In genomic region chr10:43136995-43137700, GRCh38 we compare ENCODE assay signal across 8 cellular contexts. TPM values are rescaled to one million over a fixed set of nuclear protein-coding genes. Genes with fewer than 3 reads are reported as not detected.
DNase-seq lines count a peak whose midpoint lies in the region; ATAC-seq and TF ChIP-seq lines count a peak whose summit lies in the region.

No MANE protein-coding gene starts in this region.

- no peaks in the 10 kb centered on the region for H3K4me1 ChIP-seq in SJCRH30

- no peaks in the 10 kb centered on the region for H3K36me3 ChIP-seq in SJCRH30

- CTCF ChIA-PET in GM10248 (lab: Yijun Ruan, JAX): no interaction called here

- POLR2A ChIA-PET in GM10248 (lab: Yijun Ruan, JAX): interaction anchor here (1.1 kb wide), 1 partner anchor 26 kb away, joined by 3 read pairs; no protein-coding TSS in a partner anchor

- TF ChIP-seq CTCF in retinal pigment epithelial cell (conservative IDR thresholded peaks at IDR 0.05; ENCODE audit: low read depth, low read length) (no peak), GM10248 (IDR thresholded peaks at IDR 0.05; ENCODE audit: control extremely low read depth, extremely low read depth, low read depth, missing control alignments) (no peak)

- no peak for ATAC-seq in HG02840 (IDR thresholded peaks at IDR 0.05; ENCODE audit: low FRiP score, unreplicated experiment)

- no peaks in the 10 kb centered on the region for H3K9me3 ChIP-seq in SJCRH30 (replicated peaks)

- H3K27me3 ChIP-seq in SJCRH30: no peaks in the 10 kb centered on the region

- H3K4me3 ChIP-seq in SJCRH30 (peak overlapping the region; percentile 96), retinal pigment epithelial cell (ENCODE audit: low read length) (peak overlapping the region; percentile 73)

- DNase-seq in EL: peak; percentile 43
- no peak for DNase-seq in SJCRH30
- DNase-seq in fibroblast of gingiva (ENCODE audit: low read depth): peak; percentile 62
- DNase-seq in retinal pigment epithelial cell (ENCODE audit: low read depth): no peak
- no peak for DNase-seq in putamen (ENCODE audit: low spot score)
- no peak for DNase-seq in GM10248 (ENCODE audit: extremely low spot score)
- DNase-seq in NCI-H526 treated with DMSO at 0.1 percent for 48 hours (lab: John Stamatoyannopoulos, UW): no peak

- H3K27ac ChIP-seq in SJCRH30: peak overlapping the region; percentile 97

RNA-seq across cellular contexts. Expression of gene CSGALNACT2, which starts 1.1 kb away (rescaled TPM):
- total RNA-seq in SJCRH30 (2014; rRNA removed; shearing (Covaris generic)): 5.9 and 7.9 TPM in 2 replicates

Comparison
In these comparisons a context has a peak if more than half of its experiments do, and no peak if none do; other contexts are left out.
1. DNase-seq: peak in EL (single experiment) and fibroblast of gingiva (single experiment); none in SJCRH30 (0 of 2), retinal pigment epithelial cell (single experiment), putamen (single experiment), GM10248 (single experiment) and NCI-H526 treated with DMSO at 0.1 percent for 48 hours (single experiment).